23 cellular contexts compared by ENCODE assay signal in genomic region chr4:3911252-3911856, GRCh38.
"Had no signal": no experiment of that assay in that cellular context is flagged by ENCODE, and none has a peak within 500 bp of the region (broad histone marks: within the 10 kb centered on the region; RNA-seq: fewer than 3 reads in every experiment).

No MANE protein-coding gene starts in this region.

- H3K9me3 ChIP-seq: gastrocnemius medialis, lower lobe of right lung, prostate gland, right atrium auricular region, sigmoid colon, spleen, testis, tibial artery, upper lobe of right lung, vagina had no signal

- H3K36me3 ChIP-seq: gastrocnemius medialis, lower lobe of right lung, prostate gland, right atrium auricular region, sigmoid colon, spleen, tibial artery, upper lobe of right lung, vagina had no signal

- ATAC-seq: gastrocnemius medialis; left ventricle myocardium superior; natural killer cell treated with Interleukin-12 subunit alpha and Interleukin-12 subunit beta and Interleukin-15 and Interleukin-18, amount 100 ng/mL, for 72 hours; stimulated activated memory B cell treated with anti-CD40 and anti-IgM and Interleukin-4, amounts not matched to agents 10 μg/mL and 1 μg/mL and 100 μg/mL, for 72 hours; stimulated activated naive CD8-positive, alpha-beta T cell treated with anti-CD3 and anti-CD28 coated beads, Interleukin-15, Interleukin-2, amounts not matched to agents 100 U/mL and 50 U/mL, for 24 hours; upper lobe of right lung had no signal

- FAIRE-seq: keratinocyte had no signal

- H3K27me3 ChIP-seq: right atrium auricular region, testis, upper lobe of right lung, vagina had no signal

- H3K4me3 ChIP-seq: dorsolateral prefrontal cortex, gastrocnemius medialis, lower lobe of right lung, prostate gland, right atrium auricular region, sigmoid colon, skin epidermis, spleen, testis, tibial artery, upper lobe of right lung, vagina had no signal

- H3K27ac ChIP-seq: dorsolateral prefrontal cortex, gastrocnemius medialis, lower lobe of right lung, prostate gland, right atrium auricular region, sigmoid colon, spleen, testis, tibial artery, upper lobe of right lung, vagina had no signal

- DNase-seq: dorsolateral prefrontal cortex; effector CD4-positive, alpha-beta T cell; gastrocnemius medialis; head of caudate nucleus; left ventricle myocardium superior; lower lobe of right lung; naive B cell; nucleus accumbens; sigmoid colon; spleen; stimulated activated CD4-positive, alpha-beta T cell treated with anti-CD3 and anti-CD28 coated beads, Interleukin-4, amount 100 ng/mL, for 4 hours; stimulated activated naive CD8-positive, alpha-beta T cell treated with anti-CD3 and anti-CD28 coated beads, Interleukin-15, Interleukin-2, amounts not matched to agents 100 U/mL and 50 U/mL, for 24 hours; substantia nigra; testis; tibial artery; upper lobe of right lung had no signal

- H3K4me1 ChIP-seq: gastrocnemius medialis, lower lobe of right lung, prostate gland, right atrium auricular region, sigmoid colon, spleen, testis, tibial artery, upper lobe of right lung, vagina had no signal
